8 cellular contexts compared by ENCODE assay signal in genomic region chr10:123154092-123154942, GRCh38. TPM values are rescaled to one million over a fixed set of nuclear protein-coding genes. Genes with fewer than 3 reads are reported as not detected.
DNase-seq lines count a peak whose midpoint lies in the region; ATAC-seq and TF ChIP-seq lines count a peak whose summit lies in the region.

TSS of gene BUB3 (plus strand) at chr10:123154402. CDS start at chr10:123154918, 516 bp downstream.

- intact Hi-C loops in activated T-helper 2 cell treated with anti-CD3 and anti-CD28 coated beads, Interferon-gamma antibody, Interleukin-2, Interleukin-4, amounts not matched to agents 10 μg/mL and 5 μg/mL and 100 μg/mL, durations not matched to agents 14 hours and 24 hours and 36 hours (cut with micrococcal nuclease): loop anchor here (1.0 to 5.0 kb wide), 6 partner anchors 146 to 1763 kb away; partner anchors contain the start of genes FAM24B, IKZF5, NKX1-2 and PLEKHA1

- peaks cover 55% of the 10 kb centered on the region for H3K4me1 Mint-ChIP-seq in activated T-helper 2 cell treated with anti-CD3 and anti-CD28 coated beads, Interferon-gamma antibody, Interleukin-2, Interleukin-4, amounts not matched to agents 10 μg/mL and 5 μg/mL and 100 μg/mL, durations not matched to agents 14 hours and 24 hours and 36 hours (ENCODE audit: low read depth)
- peaks cover 24 to 74% (median 72%) of the 10 kb centered on the region in 4 donors for H3K4me1 Mint-ChIP-seq in naive thymus-derived CD8-positive, alpha-beta T cell

- H3K4me3 ChIP-seq in RWPE2 (ENCODE audit: severe bottlenecking) (peak within 1 kb of the TSS; percentile 90), fibroblast of mammary gland (ENCODE audit: control insufficient read depth, low read depth, low read length) (peak within 1 kb of the TSS; percentile 91)

- H3K4me3 Mint-ChIP-seq in activated T-helper 2 cell treated with anti-CD3 and anti-CD28 coated beads, Interferon-gamma antibody, Interleukin-2, Interleukin-4, amounts not matched to agents 10 μg/mL and 5 μg/mL and 100 μg/mL, durations not matched to agents 14 hours and 24 hours and 36 hours (ENCODE audit: low read depth): peak within 1 kb of the TSS; percentile 99
- peak within 1 kb of the TSS; percentile 94 to 100 (median 100) for H3K4me3 Mint-ChIP-seq in naive thymus-derived CD8-positive, alpha-beta T cell

- peak within 1 kb of the TSS; percentile 79 for H3K27ac ChIP-seq in RWPE2 (ENCODE audit: poor library complexity, severe bottlenecking)

- TF ChIP-seq CTCF in RWPE2 (IDR thresholded peaks at IDR 0.05; ENCODE audit: poor library complexity, severe bottlenecking): no peak
- no peak for TF ChIP-seq CTCF in fibroblast of mammary gland (conservative IDR thresholded peaks at IDR 0.05; ENCODE audit: control insufficient read depth, insufficient read depth, low read depth, low read length)

- peaks cover 45% of the 10 kb centered on the region for H3K36me3 ChIP-seq in RWPE2 (ENCODE audit: low read depth)

- peaks cover 53% of the 10 kb centered on the region for H3K36me3 Mint-ChIP-seq in activated T-helper 2 cell treated with anti-CD3 and anti-CD28 coated beads, Interferon-gamma antibody, Interleukin-2, Interleukin-4, amounts not matched to agents 10 μg/mL and 5 μg/mL and 100 μg/mL, durations not matched to agents 14 hours and 24 hours and 36 hours (ENCODE audit: low read depth)
- peaks cover 9 to 40% (median 19%) of the 10 kb centered on the region in 3 donors for H3K36me3 Mint-ChIP-seq in naive thymus-derived CD8-positive, alpha-beta T cell

- peak; percentile 94 for ATAC-seq in RWPE2 (ENCODE audit: low read depth)
- ATAC-seq in naive thymus-derived CD8-positive, alpha-beta T cell: peak; percentile 87 to 90

- POLR2A ChIA-PET in naive thymus-derived CD8-positive, alpha-beta T cell (lab: Charles Lee): interaction anchor here (0.6 to 1.8 kb wide), 12 partner anchors 9 to 780 kb away, joined by 3 to 28 read pairs (median 4); partner anchors contain the start of genes C10orf88, IKZF5, PLEKHA1 and PSTK

- peaks cover 22% of the 10 kb centered on the region for H3K27me3 Mint-ChIP-seq in activated T-helper 2 cell treated with anti-CD3 and anti-CD28 coated beads, Interferon-gamma antibody, Interleukin-2, Interleukin-4, amounts not matched to agents 10 μg/mL and 5 μg/mL and 100 μg/mL, durations not matched to agents 14 hours and 24 hours and 36 hours (ENCODE audit: low read depth)
- peaks cover 0 to 19% (median 14%) of the 10 kb centered on the region in 5 donors for H3K27me3 Mint-ChIP-seq in naive thymus-derived CD8-positive, alpha-beta T cell

- H3K4me1 ChIP-seq in RWPE2 (ENCODE audit: insufficient read depth, poor library complexity, severe bottlenecking): peaks cover 36% of the 10 kb centered on the region

- peak within 1 kb of the TSS; percentile 100 for H3K27ac Mint-ChIP-seq in activated T-helper 2 cell treated with anti-CD3 and anti-CD28 coated beads, Interferon-gamma antibody, Interleukin-2, Interleukin-4, amounts not matched to agents 10 μg/mL and 5 μg/mL and 100 μg/mL, durations not matched to agents 14 hours and 24 hours and 36 hours
- H3K27ac Mint-ChIP-seq in naive thymus-derived CD8-positive, alpha-beta T cell: peak within 1 kb of the TSS; percentile 95 to 99 (median 98)

- H3K9me3 ChIP-seq in RWPE2 (ENCODE audit: severe bottlenecking): no peaks in the 10 kb centered on the region

- DNase-seq in EH (ENCODE audit: low read depth) (peak; percentile 100), H4 (ENCODE audit: low spot score) (peak; percentile 99), LoVo (ENCODE audit: low spot score) (peak; percentile 99), RWPE2 (ENCODE audit: low spot score) (peak; percentile 98), fibroblast of mammary gland (ENCODE audit: low read depth) (peak; percentile 100)
- peak; percentile 96 for DNase-seq in activated T-helper 2 cell treated with anti-CD3 and anti-CD28 coated beads, Interferon-gamma antibody, Interleukin-2, Interleukin-4, amounts not matched to agents 10 μg/mL and 5 μg/mL and 100 μg/mL, durations not matched to agents 14 hours and 24 hours and 36 hours (ENCODE audit: low spot score)
- peak; percentile 73 to 97 (median 90) for DNase-seq in naive thymus-derived CD8-positive, alpha-beta T cell
- peak; percentile 79 to 95 (median 90) for DNase-seq in stimulated activated naive CD4-positive, alpha-beta T cell (lab: John Stamatoyannopoulos, UW)

- H3K9me3 Mint-ChIP-seq in activated T-helper 2 cell treated with anti-CD3 and anti-CD28 coated beads, Interferon-gamma antibody, Interleukin-2, Interleukin-4, amounts not matched to agents 10 μg/mL and 5 μg/mL and 100 μg/mL, durations not matched to agents 14 hours and 24 hours and 36 hours: no peaks in the 10 kb centered on the region
- H3K9me3 Mint-ChIP-seq in naive thymus-derived CD8-positive, alpha-beta T cell: no peaks in the 10 kb centered on the region

- peaks cover 34% of the 10 kb centered on the region for H3K27me3 ChIP-seq in RWPE2 (ENCODE audit: insufficient read depth, poor library complexity, severe bottlenecking)

RNA-seq across cellular contexts. Expression of gene BUB3, which starts in this region (rescaled TPM):
- total RNA-seq in H4 (2014; rRNA removed; shearing (Covaris generic)): 220 and 223 TPM in 2 replicates
- total RNA-seq in activated T-helper 2 cell treated with anti-CD3 and anti-CD28 coated beads, Interferon-gamma antibody, Interleukin-2, Interleukin-4, amounts not matched to agents 10 μg/mL and 5 μg/mL and 100 μg/mL, durations not matched to agents 14 hours and 24 hours and 36 hours: 194 and 210 TPM in 2 replicates
- total RNA-seq in naive thymus-derived CD8-positive, alpha-beta T cell: 100 to 1,000 TPM; 170 to 173 TPM
- 100 to 1,000 TPM; 217 to 247 (median 243) TPM for polyA plus RNA-seq in naive thymus-derived CD8-positive, alpha-beta T cell

Comparison
In these comparisons a context has a peak if more than half of its experiments do, and no peak if none do; other contexts are left out.
1. Peak in every context shown above with its lines: DNase-seq, ATAC-seq, H3K4me3 ChIP-seq and H3K27ac ChIP-seq.